In the genomic region with DNA sequence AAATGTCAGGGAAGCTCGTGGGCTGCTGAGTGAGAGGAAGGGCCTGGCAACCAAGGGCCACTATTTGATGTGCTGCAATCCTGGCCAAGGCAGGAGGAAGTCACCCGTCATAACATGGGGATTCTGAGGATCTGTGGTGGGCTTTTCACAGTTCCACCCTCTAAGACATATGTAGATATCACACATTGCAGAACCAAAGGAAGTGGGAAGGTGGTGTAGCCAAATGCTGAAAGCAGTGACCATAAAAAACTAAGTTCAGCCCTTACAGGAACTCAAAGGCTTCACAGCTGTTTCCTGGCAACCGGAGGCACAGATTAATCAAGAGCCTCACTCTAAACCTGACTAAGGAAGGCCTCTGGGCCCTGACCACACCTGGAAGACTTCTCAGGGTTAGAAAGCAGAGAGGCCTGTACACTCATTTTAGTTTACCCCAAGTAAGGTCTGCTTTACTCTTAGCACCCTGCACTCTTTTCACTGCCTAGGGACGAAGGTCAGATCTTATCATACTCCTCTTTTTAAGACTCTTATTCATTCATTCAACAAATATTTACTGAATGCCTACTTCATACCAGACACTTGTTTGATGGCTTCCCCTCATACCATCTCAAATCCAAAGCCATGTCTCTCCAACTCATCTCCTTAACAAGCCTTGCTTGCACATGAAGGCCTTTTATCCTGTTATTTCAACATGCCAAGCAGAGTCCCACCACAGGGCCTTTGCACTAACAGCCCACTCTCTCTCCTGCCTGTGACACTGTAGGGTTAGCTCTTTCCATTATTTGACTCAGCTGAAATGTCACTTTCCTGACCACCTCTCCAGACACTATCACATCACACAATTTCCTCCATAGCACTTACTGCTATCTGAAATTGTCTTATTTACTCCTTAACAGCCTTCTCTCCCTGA, we compare ENCODE assay signal across 8 cellular contexts. TPM values are rescaled to one million over a fixed set of nuclear protein-coding genes. Genes with fewer than 3 reads are reported as not detected.
DNase-seq lines count a peak whose midpoint lies in the region; ATAC-seq and TF ChIP-seq lines count a peak whose summit lies in the region.

No MANE protein-coding gene starts in this region.

- intact Hi-C loops in activated CD4-positive, alpha-beta T cell treated with anti-CD3 and anti-CD28 coated beads, Interleukin-2, amount 10 ng/mL, durations not matched to agents 24 days and 14 days (cut with micrococcal nuclease) = loop anchor here (1.0 to 10.0 kb wide), 6 partner anchors 7 to 1066 kb away; a partner anchor contains a TSS
- intact Hi-C loops in activated B cell treated with CpG ODN at 0.5 μM for 24 hours (cut with micrococcal nuclease) = loop anchor here (2.0 kb wide), 1 partner anchor 14 kb away; no protein-coding TSS in a partner anchor

- peaks cover 73% of the 10 kb centered on the region for H3K4me1 Mint-ChIP-seq in activated CD4-positive, alpha-beta T cell treated with anti-CD3 and anti-CD28 coated beads, Interleukin-2, amount 10 ng/mL, durations not matched to agents 24 days and 14 days
- peaks cover 89% of the 10 kb centered on the region for H3K4me1 Mint-ChIP-seq in activated B cell treated with CpG ODN at 0.5 μM for 24 hours

- H3K27me3 Mint-ChIP-seq in activated CD4-positive, alpha-beta T cell treated with anti-CD3 and anti-CD28 coated beads, Interleukin-2, amount 10 ng/mL, durations not matched to agents 24 days and 14 days = no peaks in the 10 kb centered on the region
- H3K27me3 Mint-ChIP-seq in activated B cell treated with CpG ODN at 0.5 μM for 24 hours = no peaks in the 10 kb centered on the region

- peak; percentile 44 for ATAC-seq in HG03432 (IDR thresholded peaks at IDR 0.05; ENCODE audit: unreplicated experiment)
- ATAC-seq in activated B cell treated with CpG ODN at 0.5 μM for 24 hours (ENCODE audit: low read depth) = peak; percentile 31

- peak overlapping the region; percentile 97 for H3K27ac Mint-ChIP-seq in activated CD4-positive, alpha-beta T cell treated with anti-CD3 and anti-CD28 coated beads, Interleukin-2, amount 10 ng/mL, durations not matched to agents 24 days and 14 days
- H3K27ac Mint-ChIP-seq in activated B cell treated with CpG ODN at 0.5 μM for 24 hours = peak overlapping the region; percentile 88

- H3K4me3 ChIP-seq in foreskin fibroblast (ENCODE audit: low read depth in 1 of 2, low read length in 2 of 2) = peak overlapping the region; percentile 75 to 87

- CTCF ChIA-PET in activated B cell treated with CpG ODN at 0.5 μM for 24 hours (lab: Charles Lee) = interaction anchor here (1.0 to 1.8 kb wide), 5 partner anchors 25 to 131 kb away, joined by 4 to 8 read pairs (median 6); no protein-coding TSS in a partner anchor

- POLR2A ChIA-PET in activated B cell treated with CpG ODN at 0.5 μM for 24 hours (lab: Charles Lee) = interaction anchor here (0.8 kb wide), 1 partner anchor 39 kb away, joined by 3 read pairs; no protein-coding TSS in a partner anchor

- TF ChIP-seq CTCF in activated B cell treated with CpG ODN at 0.5 μM for 24 hours (IDR thresholded peaks at IDR 0.05) = no peak
- no peak for TF ChIP-seq CTCF in foreskin fibroblast (IDR thresholded peaks at IDR 0.05; ENCODE audit: low read depth, low read length)

- H3K36me3 Mint-ChIP-seq in activated CD4-positive, alpha-beta T cell treated with anti-CD3 and anti-CD28 coated beads, Interleukin-2, amount 10 ng/mL, durations not matched to agents 24 days and 14 days (ENCODE audit: low read depth) = peaks cover 35% of the 10 kb centered on the region
- peaks cover 31% of the 10 kb centered on the region for H3K36me3 Mint-ChIP-seq in activated B cell treated with CpG ODN at 0.5 μM for 24 hours (ENCODE audit: low read depth)

- peak; percentile 83 for DNase-seq in activated CD4-positive, alpha-beta T cell treated with anti-CD3 and anti-CD28 coated beads, Interleukin-2, amount 10 ng/mL, durations not matched to agents 24 days and 14 days
- DNase-seq in activated CD4-positive, alpha-beta T cell treated with anti-CD3 and anti-CD28 coated beads, Interleukin-2, amount 50 U/mL, for 1 hour = no peak
- no peak for DNase-seq in activated B cell treated with CpG ODN at 0.5 μM for 24 hours
- no peak for DNase-seq in foreskin fibroblast
- peak; percentile 48 to 58 for DNase-seq in stimulated activated CD8-positive, alpha-beta memory T cell treated with anti-CD3 and anti-CD28 coated beads, Interleukin-15, amount 100 ng/mL, for 48 hours (ENCODE audit: low read depth in 2 of 2)
- no peak for DNase-seq in ureter (ENCODE audit: low spot score)
- DNase-seq in SHP77 treated with DMSO at 0.1 percent for 48 hours (lab: John Stamatoyannopoulos, UW) = no peak

- H3K4me3 Mint-ChIP-seq in activated CD4-positive, alpha-beta T cell treated with anti-CD3 and anti-CD28 coated beads, Interleukin-2, amount 10 ng/mL, durations not matched to agents 24 days and 14 days = peak overlapping the region; percentile 98
- peak overlapping the region; percentile 98 for H3K4me3 Mint-ChIP-seq in activated B cell treated with CpG ODN at 0.5 μM for 24 hours

- H3K9me3 Mint-ChIP-seq in activated CD4-positive, alpha-beta T cell treated with anti-CD3 and anti-CD28 coated beads, Interleukin-2, amount 10 ng/mL, durations not matched to agents 24 days and 14 days = no peaks in the 10 kb centered on the region
- H3K9me3 Mint-ChIP-seq in activated B cell treated with CpG ODN at 0.5 μM for 24 hours = no peaks in the 10 kb centered on the region

RNA-seq across cellular contexts. Expression of a gene that starts 2.6 kb away (rescaled TPM):
- 142 and 153 TPM in 2 replicates for total RNA-seq in activated CD4-positive, alpha-beta T cell treated with anti-CD3 and anti-CD28 coated beads, Interleukin-2, amount 10 ng/mL, durations not matched to agents 24 days and 14 days
- total RNA-seq in activated B cell treated with CpG ODN at 0.5 μM for 24 hours (147 and 166 TPM in 2 replicates), ureter (120 TPM)

RNA-seq across cellular contexts. Expression of a gene that starts 43.1 kb away (rescaled TPM):
- total RNA-seq in activated CD4-positive, alpha-beta T cell treated with anti-CD3 and anti-CD28 coated beads, Interleukin-2, amount 10 ng/mL, durations not matched to agents 24 days and 14 days = 26.3 and 30.2 TPM in 2 replicates
- total RNA-seq in activated B cell treated with CpG ODN at 0.5 μM for 24 hours (9.8 and 9.9 TPM in 2 replicates), ureter (31.3 TPM)

Comparison
In these comparisons a context has a peak if more than half of its experiments do, and no peak if none do; other contexts are left out.
1. DNase-seq: peak in activated CD4-positive, alpha-beta T cell treated with anti-CD3 and anti-CD28 coated beads, Interleukin-2, amount 10 ng/mL, durations not matched to agents 24 days and 14 days (single experiment) and stimulated activated CD8-positive, alpha-beta memory T cell treated with anti-CD3 and anti-CD28 coated beads, Interleukin-15, amount 100 ng/mL, for 48 hours (2 of 2); none in activated CD4-positive, alpha-beta T cell treated with anti-CD3 and anti-CD28 coated beads, Interleukin-2, amount 50 U/mL, for 1 hour (single experiment), activated B cell treated with CpG ODN at 0.5 μM for 24 hours (single experiment), foreskin fibroblast (0 of 2), ureter (single experiment) and SHP77 treated with DMSO at 0.1 percent for 48 hours (single experiment).